23 cellular contexts compared by ENCODE assay signal in the genomic region with DNA sequence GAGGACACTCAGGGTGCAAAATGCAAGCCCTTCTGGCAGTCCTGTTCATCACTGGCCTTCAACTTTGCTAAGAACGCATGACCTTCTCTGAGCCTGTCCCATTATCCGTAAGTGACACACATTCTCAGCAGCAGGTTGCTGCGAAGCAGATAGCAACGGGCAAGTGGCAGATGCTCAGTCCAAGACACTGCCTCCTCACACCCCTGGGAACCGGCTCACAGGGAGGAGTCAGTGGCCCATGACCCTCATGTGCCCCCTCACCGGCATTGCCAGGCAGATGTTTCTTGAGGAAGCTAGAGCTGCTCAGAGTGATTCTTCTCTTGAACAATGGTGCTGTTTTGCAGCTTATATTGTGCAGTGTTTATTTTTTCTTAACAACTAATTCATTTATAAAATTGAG.
DNase-seq lines count a peak whose midpoint lies in the region; ATAC-seq, FAIRE-seq and TF ChIP-seq lines count a peak whose summit lies in the region.
"Had no signal": no experiment of that assay in that cellular context is flagged by ENCODE, and none has a peak within 500 bp of the region (broad histone marks: within the 10 kb centered on the region; RNA-seq: fewer than 3 reads in every experiment).

No MANE protein-coding gene starts in this region.

- no peak for FAIRE-seq in small intestine (lab: Jason Lieb, UNC)
- FAIRE-seq: GM12878, GM19239, K562, RCC 7860 had no signal

- H3K36me3 ChIP-seq in mammary epithelial cell (ENCODE audit: insufficient read depth, low read length) (no peaks in the 10 kb centered on the region), smooth muscle cell (ENCODE audit: low read depth) (no peaks in the 10 kb centered on the region), small intestine (ENCODE audit: control insufficient read depth in 2 of 2, insufficient read depth in 2 of 2, low read length in 2 of 2) (no peaks in the 10 kb centered on the region)

- TF ChIP-seq CTCF in mammary epithelial cell (conservative IDR thresholded peaks at IDR 0.05 in 1 of 2, IDR thresholded peaks at IDR 0.05 in 1 of 2; ENCODE audit: extremely low read depth in 1 of 2, insufficient read depth in 1 of 2, low read depth in 1 of 2, low read length in 2 of 2) (no peak), foreskin keratinocyte (conservative IDR thresholded peaks at IDR 0.05) (no peak), smooth muscle cell (IDR thresholded peaks at IDR 0.05; ENCODE audit: borderline replicate concordance, insufficient read depth, poor library complexity, severe bottlenecking) (no peak)

- H3K27ac ChIP-seq in mammary epithelial cell (ENCODE audit: insufficient read depth, low read depth, low read length) = peak overlapping the region; percentile 64
- peak overlapping the region; percentile 6 for H3K27ac ChIP-seq in foreskin keratinocyte
- H3K27ac ChIP-seq in smooth muscle cell (ENCODE audit: low read depth) = peak overlapping the region; percentile 53
- no peak overlapping the region for H3K27ac ChIP-seq in small intestine (ENCODE audit: low read depth in 1 of 2, low read length in 1 of 2)
- H3K27ac ChIP-seq: SK-N-MC had no signal

- H3F3A ChIP-seq in smooth muscle cell (ENCODE audit: low read depth) = peaks cover 4% of the 10 kb centered on the region

- in situ Hi-C loops in mammary epithelial cell (cut with MboI; ENCODE audit: low sequenced_read_pairs in 2 of 2) = no loop called here

- TF ChIP-seq POLR2A in GM18505 (IDR thresholded peaks at IDR 0.05; ENCODE audit: borderline replicate concordance, extremely low read depth, insufficient read depth, insufficient read length) = no peak

- no peaks in the 10 kb centered on the region for H3K27me3 ChIP-seq in mammary epithelial cell (ENCODE audit: insufficient read depth, low read length)
- no peaks in the 10 kb centered on the region for H3K27me3 ChIP-seq in foreskin keratinocyte
- no peaks in the 10 kb centered on the region for H3K27me3 ChIP-seq in smooth muscle cell (ENCODE audit: low read depth)
- no peaks in the 10 kb centered on the region for H3K27me3 ChIP-seq in small intestine (ENCODE audit: control insufficient read depth in 2 of 2, insufficient read depth in 2 of 2, low read length in 2 of 2)

- no peaks in the 10 kb centered on the region for H3K79me2 ChIP-seq in mammary epithelial cell (ENCODE audit: insufficient read depth, low read length)
- no peaks in the 10 kb centered on the region for H3K79me2 ChIP-seq in smooth muscle cell (ENCODE audit: low read depth)

- H3K4me2 ChIP-seq in mammary epithelial cell (ENCODE audit: insufficient read depth, low read depth, low read length) = peak overlapping the region; percentile 41
- no peak overlapping the region for H3K4me2 ChIP-seq in smooth muscle cell
- H3K4me2 ChIP-seq: GM23338 had no signal

- DNase-seq in NCI-H2171 treated with DMSO at 0.1 percent for 48 hours (lab: John Stamatoyannopoulos, UW) (peak; percentile 43), mammary epithelial cell (peak; percentile 21), foreskin keratinocyte (no peak), smooth muscle cell (lab: John Stamatoyannopoulos, UW; ENCODE audit: unreplicated experiment) (no peak), small intestine (no peak)
- DNase-seq in activated CD4-positive, alpha-beta T cell treated with anti-CD3 and anti-CD28 coated beads, Interleukin-2, amount 50 U/mL, for 1 hour = no peak
- DNase-seq: ACHN; CD4-positive, CD25-positive, alpha-beta regulatory T cell; COR-L47; DMS153; GF-D8; HCEC 1CT; MV-4-11; NCI-H1930; NCI-H446; SHP77 had no signal

- CTCF ChIA-PET in mammary epithelial cell (lab: Charles Lee; ENCODE audit: low non-redundant PET) = no interaction called here

- H3K9me3 ChIP-seq in mammary epithelial cell (replicated peaks; ENCODE audit: insufficient read depth, low read length) (no peaks in the 10 kb centered on the region), smooth muscle cell (replicated peaks; ENCODE audit: low read depth) (no peaks in the 10 kb centered on the region), small intestine (ENCODE audit: control insufficient read depth, low read depth) (no peaks in the 10 kb centered on the region)

- H4K20me1 ChIP-seq in mammary epithelial cell (ENCODE audit: insufficient read depth, low read length) (no peaks in the 10 kb centered on the region), smooth muscle cell (ENCODE audit: low read depth) (no peaks in the 10 kb centered on the region)

- H3K9ac ChIP-seq in mammary epithelial cell (ENCODE audit: insufficient read depth, low read length) (no peak overlapping the region), smooth muscle cell (ENCODE audit: low read depth) (no peak overlapping the region)

- H3K4me3 ChIP-seq in mammary epithelial cell (replicated peaks in 1 of 3; ENCODE audit: insufficient read depth in 1 of 3, low read depth in 2 of 3, low read length in 3 of 3) (no peak overlapping the region), smooth muscle cell (no peak overlapping the region), small intestine (ENCODE audit: low read depth in 1 of 2, low read length in 2 of 2) (no peak overlapping the region)
- H3K4me3 ChIP-seq: GM12878, GM23338, K562, SK-N-MC had no signal

- dilution Hi-C loops in mammary epithelial cell (cut with HindIII; ENCODE audit: low sequenced_read_pairs) = no loop called here

- BruUV-seq in mammary epithelial cell (replicated peaks; lab: Mats Ljungman, UMichigan) = no TSS peak

- 52% methylated on average over 4 of the region's 6 CpGs for WGBS in mammary epithelial cell (ENCODE audit: low coverage, missing lambda C conversion rate)
- WGBS in smooth muscle cell (ENCODE audit: low lambda C conversion rate) = 85% methylated on average over 6 of the region's 6 CpGs
- WGBS in small intestine, 3 donors = 81 to 87% (median 85%) methylated on average over 6 of the region's 6 CpGs

- intact Hi-C loops in mammary epithelial cell (cut with micrococcal nuclease) = loop anchor here (2.0 to 10.0 kb wide), 2 partner anchors 31 to 251 kb away; no protein-coding TSS in a partner anchor

- H2AFZ ChIP-seq in mammary epithelial cell (ENCODE audit: low read depth, low read length) = peak overlapping the region; percentile 32
- no peak overlapping the region for H2AFZ ChIP-seq in smooth muscle cell (ENCODE audit: low read depth)
- H2AFZ ChIP-seq: GM23338 had no signal

- H3K4me1 ChIP-seq in mammary epithelial cell (ENCODE audit: insufficient read depth, low read length) = peaks cover 40% of the 10 kb centered on the region
- H3K4me1 ChIP-seq in foreskin keratinocyte = peaks cover 25% of the 10 kb centered on the region
- no peaks in the 10 kb centered on the region for H3K4me1 ChIP-seq in smooth muscle cell (ENCODE audit: low read depth)
- H3K4me1 ChIP-seq in small intestine (ENCODE audit: control insufficient read depth in 2 of 2, insufficient read depth in 1 of 2, low read depth in 1 of 2, low read length in 1 of 2) = no peaks in the 10 kb centered on the region

- ATAC-seq in foreskin keratinocyte (peak; percentile 31), GM18505 (IDR thresholded peaks at IDR 0.05; ENCODE audit: unreplicated experiment) (no peak)
- ATAC-seq: GM12878, GM23338, K562 had no signal

Comparison
In these comparisons a context has a peak if more than half of its experiments do, and no peak if none do; other contexts are left out.
1. DNase-seq: peak in NCI-H2171 treated with DMSO at 0.1 percent for 48 hours (single experiment) and mammary epithelial cell (single experiment); none in foreskin keratinocyte (0 of 2), smooth muscle cell (single experiment), activated CD4-positive, alpha-beta T cell treated with anti-CD3 and anti-CD28 coated beads, Interleukin-2, amount 50 U/mL, for 1 hour (single experiment) and small intestine (single experiment).
2. H3K27ac ChIP-seq: peak in mammary epithelial cell (single experiment), foreskin keratinocyte (single experiment) and smooth muscle cell (single experiment); none in small intestine (0 of 2).